ENCODE assay signal across 36 cellular contexts in genomic region chr3:35597490-35597889, GRCh38. TPM values are rescaled to one million over a fixed set of nuclear protein-coding genes. Genes with fewer than 3 reads are reported as not detected.
"Had no signal": no experiment of that assay in that cellular context is flagged by ENCODE, and none has a peak within 500 bp of the region (broad histone marks: within the 10 kb centered on the region; RNA-seq: fewer than 3 reads in every experiment).

No MANE protein-coding gene starts in this region.

- H3K4me1 ChIP-seq: adrenal gland, body of pancreas, breast epithelium had no signal

- H3K27me3 ChIP-seq: adrenal gland, body of pancreas, brain microvascular endothelial cell, breast epithelium had no signal

- H3K9me3 ChIP-seq: adrenal gland, body of pancreas, breast epithelium had no signal

- FAIRE-seq: astrocyte, TTC549 had no signal

- DNase-seq: activated B cell treated with CpG ODN at 0.5 μM for 24 hours; activated CD4-positive, alpha-beta memory T cell treated with anti-CD3 and anti-CD28 coated beads for 36 hours; activated CD4-positive, alpha-beta T cell treated with anti-CD3 and anti-CD28 coated beads for 4 hours; activated CD4-positive, alpha-beta T cell treated with anti-CD3 and anti-CD28 coated beads, Interleukin-2, amount 10 ng/mL, durations not matched to agents 24 days and 14 days; activated CD4-positive, alpha-beta T cell treated with anti-CD3 and anti-CD28 coated beads, Interleukin-2, amount 50 U/mL, for 1 hour; activated CD4-positive, alpha-beta T cell treated with anti-CD3 and anti-CD28 coated beads, Interleukin-2, amount 50 U/mL, for 4 hours; activated CD4-positive, CD25-positive, alpha-beta regulatory T cell treated with anti-CD3 and anti-CD28 coated beads, Interleukin-2, amount 50 U/mL, for 72 hours; activated CD8-positive, alpha-beta memory T cell treated with anti-CD3 and anti-CD28 coated beads, Interleukin-2, amount 50 U/mL, for 4 hours; activated CD8-positive, alpha-beta T cell treated with anti-CD3 and anti-CD28 coated beads for 36 hours; activated effector memory CD4-positive, alpha-beta T cell treated with anti-CD3 and anti-CD28 coated beads, Interleukin-2, amount 50 U/mL, for 16 hours; activated gamma-delta T cell treated with Interleukin-2 at 50 U/mL for 16 hours; activated naive CD4-positive, alpha-beta T cell; activated naive CD4-positive, alpha-beta T cell treated with anti-CD3 and anti-CD28 coated beads for 36 hours; activated naive CD4-positive, alpha-beta T cell treated with anti-CD3 and anti-CD28 coated beads, Interleukin-2, amount 50 U/mL, for 16 hours; activated naive CD8-positive, alpha-beta T cell treated with anti-CD3 and anti-CD28 coated beads for 36 hours; activated T-cell treated with anti-CD3 and anti-CD28 coated beads for 4 hours; activated T-cell treated with anti-CD3 and anti-CD28 coated beads, Interleukin-2, amount 50 U/mL, for 1 hour; activated T-cell treated with anti-CD3 and anti-CD28 coated beads, Interleukin-2, amount 50 U/mL, for 4 hours; activated T-cell treated with anti-CD3 and anti-CD28 coated beads, Interleukin-2, amount 50 U/mL, for 72 hours; adrenal gland; amniotic stem cell; aorta; body of pancreas; brain microvascular endothelial cell; central memory CD4-positive, alpha-beta T cell; T-helper 2 cell; T-helper 9 cell had no signal

- H3K27ac ChIP-seq: adrenal gland, body of pancreas, brain microvascular endothelial cell, breast epithelium, VCaP had no signal

- H3K4me3 ChIP-seq: adrenal gland, body of pancreas, breast epithelium had no signal

- ATAC-seq: activated CD8-positive, alpha-beta T cell treated with anti-CD3 and anti-CD28 coated beads for 36 hours; activated naive CD4-positive, alpha-beta T cell treated with anti-CD3 and anti-CD28 coated beads, Interleukin-2, amount 50 U/mL, for 72 hours; activated T-cell treated with anti-CD3 and anti-CD28 coated beads, Interleukin-2, amount 50 U/mL, for 4 hours; activated T-cell treated with anti-CD3 and anti-CD28 coated beads, Interleukin-2, amount 50 U/mL, for 72 hours; activated T-helper 17 cell treated with anti-CD3 and anti-CD28 coated beads, Interleukin-2, amount 50 U/mL, for 72 hours; body of pancreas had no signal

- H3K36me3 ChIP-seq: adrenal gland, brain microvascular endothelial cell, breast epithelium had no signal

RNA-seq across cellular contexts. Expression of gene ARPP21, which starts 41.8 kb away (rescaled TPM):
- total RNA-seq: activated B cell treated with CpG ODN at 0.5 μM for 24 hours; activated CD4-positive, alpha-beta memory T cell treated with anti-CD3 and anti-CD28 coated beads for 36 hours; activated CD4-positive, alpha-beta T cell treated with anti-CD3 and anti-CD28 coated beads, Interleukin-2, amount 10 ng/mL, durations not matched to agents 24 days and 14 days; activated CD8-positive, alpha-beta memory T cell treated with anti-CD3 and anti-CD28 coated beads for 36 hours; activated CD8-positive, alpha-beta T cell treated with anti-CD3 and anti-CD28 coated beads for 36 hours; activated naive CD4-positive, alpha-beta T cell treated with anti-CD3 and anti-CD28 coated beads for 36 hours; activated naive CD4-positive, alpha-beta T cell treated with anti-CD3 and anti-CD28 coated beads, Interleukin-2, amount 50 U/mL, for 72 hours; activated naive CD8-positive, alpha-beta T cell treated with anti-CD3 and anti-CD28 coated beads for 36 hours; activated T-cell treated with anti-CD3 and anti-CD28 coated beads, Interleukin-2, amount 50 U/mL, for 4 hours; activated T-cell treated with anti-CD3 and anti-CD28 coated beads, Interleukin-2, amount 50 U/mL, for 72 hours; activated T-helper 1 cell treated with anti-CD3 and anti-CD28 coated beads, Interleukin-12 subunit alpha, Interleukin-12 subunit beta, Interleukin-2, Interleukin-4 antibody, amounts not matched to agents 30 ng/mL and 10 ng/mL and 1 ng/mL, durations not matched to agents 14 hours and 24 hours and 36 hours; activated T-helper 17 cell treated with anti-CD3 and anti-CD28 coated beads, Interleukin-2, amount 50 U/mL, for 72 hours; adrenal gland; body of pancreas; cardiac septum had no signal
